Comparison of ENCODE assay signal across 1 cellular context in genomic region chr12:89825591-89826449, GRCh38.
TF ChIP-seq lines count a peak whose summit lies in the region.

No MANE protein-coding gene starts in this region.

TF ChIP-seq in A549, 52 proteins besides CTCF, POLR2A, EP300 and RAD21 (continued from another document):
- peak; percentile 26 to 87; a peak in 3 of 4 replicates for TF ChIP-seq CEBPB (IDR thresholded peaks at IDR 0.05)
- no peak for TF ChIP-seq RCOR1 (IDR thresholded peaks at IDR 0.05; ENCODE audit: low read depth, low read length)
- TF ChIP-seq SREBF2 (IDR thresholded peaks at IDR 0.05): no peak
- peak; percentile 89 for TF ChIP-seq JUNB (IDR thresholded peaks at IDR 0.05)
- peak; percentile 74 for TF ChIP-seq MAFK (IDR thresholded peaks at IDR 0.05; ENCODE audit: partially characterized antibody)
- no peak for TF ChIP-seq RFX5 (IDR thresholded peaks at IDR 0.05)
- no peak for TF ChIP-seq HOXA7 (CRISPR knock-in tag; IDR thresholded peaks at IDR 0.05)
- peak; percentile 41; the same call in 1 of the 2 replicates for TF ChIP-seq FOSL2 (IDR thresholded peaks at IDR 0.05)
- TF ChIP-seq FOSL2 (CRISPR knock-in tag; IDR thresholded peaks at IDR 0.05): peak; percentile 92
- no peak for TF ChIP-seq NFE2L2 (conservative IDR thresholded peaks at IDR 0.05; ENCODE audit: low read length)
- no peak for TF ChIP-seq ZSCAN20 (CRISPR knock-in tag; IDR thresholded peaks at IDR 0.05)
- peak; percentile 53 to 77; a peak in 4 of 5 replicates for TF ChIP-seq JUN (IDR thresholded peaks at IDR 0.05)
- TF ChIP-seq BCL3 (IDR thresholded peaks at IDR 0.05): peak; percentile 49; the same call in 1 of the 3 replicates
- peak; percentile 95 for TF ChIP-seq HOXB5 (CRISPR knock-in tag; IDR thresholded peaks at IDR 0.05)
- TF ChIP-seq ESRRA (IDR thresholded peaks at IDR 0.05; ENCODE audit: borderline replicate concordance, low read length): no peak
- no peak for TF ChIP-seq POLR2AphosphoS2 (conservative IDR thresholded peaks at IDR 0.05; ENCODE audit: low read length)
- TF ChIP-seq FOXS1 (CRISPR knock-in tag; IDR thresholded peaks at IDR 0.05): no peak
- no peak for TF ChIP-seq TP53 (CRISPR knock-in tag; IDR thresholded peaks at IDR 0.05)
- TF ChIP-seq EHMT2 (IDR thresholded peaks at IDR 0.05; ENCODE audit: low read depth): no peak
- no peak for TF ChIP-seq HEYL (CRISPR knock-in tag; IDR thresholded peaks at IDR 0.05)
- peak; percentile 50; the same call in 2 of the 3 replicates for TF ChIP-seq SMC3 (IDR thresholded peaks at IDR 0.05)
- no peak for TF ChIP-seq MYC (IDR thresholded peaks at IDR 0.05; ENCODE audit: borderline replicate concordance, low read length)
- no peak for TF ChIP-seq ATOH8 (CRISPR knock-in tag; IDR thresholded peaks at IDR 0.05; ENCODE audit: low read depth)
- TF ChIP-seq CHD2 (IDR thresholded peaks at IDR 0.05; ENCODE audit: low read length, partially characterized antibody): no peak
- no peak for TF ChIP-seq NPAS2 (CRISPR knock-in tag; IDR thresholded peaks at IDR 0.05; ENCODE audit: borderline replicate concordance)
- TF ChIP-seq HOXB13 (CRISPR knock-in tag; IDR thresholded peaks at IDR 0.05; ENCODE audit: low read depth): no peak
- no peak for TF ChIP-seq HDAC2 (IDR thresholded peaks at IDR 0.05)
- no peak for TF ChIP-seq BHLHE40 (IDR thresholded peaks at IDR 0.05; ENCODE audit: low read depth, low read length)
- TF ChIP-seq MAX (IDR thresholded peaks at IDR 0.05): peak; percentile 71
- TF ChIP-seq NR3C1 (IDR thresholded peaks at IDR 0.05): no peak
- no peak for TF ChIP-seq FOSB (CRISPR knock-in tag; IDR thresholded peaks at IDR 0.05)
- no peak for TF ChIP-seq CBX8 (IDR thresholded peaks at IDR 0.05)
- no peak for TF ChIP-seq EHF (CRISPR knock-in tag; IDR thresholded peaks at IDR 0.05)
- TF ChIP-seq MAZ (IDR thresholded peaks at IDR 0.05; ENCODE audit: borderline replicate concordance, low read depth, low read length): no peak
- no peak for TF ChIP-seq KDM5A (IDR thresholded peaks at IDR 0.05)
